In genomic region chr10:97445722-97446639, GRCh38 we compare ENCODE assay signal across 1 cellular context.
TF ChIP-seq lines count a peak whose summit lies in the region.

TSS of gene EXOSC1 (minus strand) at chr10:97446006. CDS start at chr10:97445985, 21 bp downstream.
TSS of gene ZDHHC16 (plus strand) at chr10:97446175. CDS start at chr10:97451676, 5,501 bp downstream.

TF ChIP-seq in HepG2, 621 proteins besides CTCF, POLR2A, EP300 and RAD21 (continued from another document and continues in another):
- no peak for TF ChIP-seq ZBTB2 (CRISPR knock-in tag; IDR thresholded peaks at IDR 0.05; ENCODE audit: low read depth)
- TF ChIP-seq ZNF780A (CRISPR knock-in tag; IDR thresholded peaks at IDR 0.05) = no peak
- TF ChIP-seq CHCHD3 (CRISPR knock-in tag; IDR thresholded peaks at IDR 0.05) = no peak
- no peak for TF ChIP-seq MIER2 (CRISPR knock-in tag; IDR thresholded peaks at IDR 0.05)
- TF ChIP-seq LCORL (IDR thresholded peaks at IDR 0.05) = peak; percentile 82
- peak; percentile 32; the same call in 1 of the 2 replicates for TF ChIP-seq LCORL (CRISPR knock-in tag; IDR thresholded peaks at IDR 0.05)
- TF ChIP-seq MTF1 (CRISPR knock-in tag; IDR thresholded peaks at IDR 0.05) = no peak
- no peak; the same call in 1 of the 2 replicates for TF ChIP-seq ZNF558 (CRISPR knock-in tag; IDR thresholded peaks at IDR 0.05; ENCODE audit: borderline replicate concordance)
- TF ChIP-seq ZMYM2 (CRISPR knock-in tag; IDR thresholded peaks at IDR 0.05) = no peak
- no peak for TF ChIP-seq HDAC6 (IDR thresholded peaks at IDR 0.05; ENCODE audit: low read depth, low read length)
- no peak for TF ChIP-seq NFE2L1 (CRISPR knock-in tag; IDR thresholded peaks at IDR 0.05; ENCODE audit: borderline replicate concordance)
- TF ChIP-seq TOPORS (CRISPR knock-in tag; IDR thresholded peaks at IDR 0.05) = peak; percentile 81; the same call in 1 of the 2 replicates
- TF ChIP-seq BORCS8-MEF2B (CRISPR knock-in tag; IDR thresholded peaks at IDR 0.05) = peak; percentile 62
- TF ChIP-seq TFE3 (CRISPR knock-in tag; IDR thresholded peaks at IDR 0.05) = no peak
- TF ChIP-seq TEAD2 (CRISPR knock-in tag; IDR thresholded peaks at IDR 0.05) = no peak
- no peak for TF ChIP-seq CSRNP2 (CRISPR knock-in tag; conservative IDR thresholded peaks at IDR 0.05; ENCODE audit: low read depth)
- TF ChIP-seq KDM3A (CRISPR knock-in tag; IDR thresholded peaks at IDR 0.05; ENCODE audit: low read depth) = peak; percentile 29; the same call in 1 of the 2 replicates
- TF ChIP-seq ZNF704 (CRISPR knock-in tag; IDR thresholded peaks at IDR 0.05; ENCODE audit: borderline replicate concordance) = no peak
- 0 out of 2 replicates have a peak, but pooled peaks have one; percentile 67 for TF ChIP-seq ZNF639 (CRISPR knock-in tag; conservative IDR thresholded peaks at IDR 0.05)
- peak; percentile 46; the same call in 1 of the 2 replicates for TF ChIP-seq ARID3A (IDR thresholded peaks at IDR 0.05; ENCODE audit: low read depth, low read length)
- TF ChIP-seq RFX1 (IDR thresholded peaks at IDR 0.05) = no peak
- TF ChIP-seq KIAA2018 (CRISPR knock-in tag; IDR thresholded peaks at IDR 0.05; ENCODE audit: borderline replicate concordance) = no peak
- peak; percentile 61; the same call in 1 of the 2 replicates for TF ChIP-seq ZNF563 (CRISPR knock-in tag; IDR thresholded peaks at IDR 0.05)
- TF ChIP-seq ZNF556 (CRISPR knock-in tag; IDR thresholded peaks at IDR 0.05; ENCODE audit: borderline replicate concordance) = no peak; the same call in 1 of the 2 replicates
- TF ChIP-seq PHB2 (IDR thresholded peaks at IDR 0.05; ENCODE audit: partially characterized antibody) = no peak
- no peak for TF ChIP-seq PRMT3 (CRISPR knock-in tag; IDR thresholded peaks at IDR 0.05; ENCODE audit: borderline replicate concordance, low read depth)
- TF ChIP-seq ZBTB4 (CRISPR knock-in tag; IDR thresholded peaks at IDR 0.05; ENCODE audit: borderline replicate concordance) = no peak
- TF ChIP-seq ZMAT3 (CRISPR knock-in tag; conservative IDR thresholded peaks at IDR 0.05) = peak; percentile 57; the same call in 1 of the 2 replicates
- peak; percentile 79 for TF ChIP-seq NR2C2 (CRISPR knock-in tag; IDR thresholded peaks at IDR 0.05; ENCODE audit: borderline replicate concordance)
- TF ChIP-seq IKZF5 (CRISPR knock-in tag; IDR thresholded peaks at IDR 0.05) = peak; percentile 62
- no peak for TF ChIP-seq IRF9 (CRISPR knock-in tag; IDR thresholded peaks at IDR 0.05; ENCODE audit: borderline replicate concordance)
